ENCODE assay signal across 8 cellular contexts in the genomic region with DNA sequence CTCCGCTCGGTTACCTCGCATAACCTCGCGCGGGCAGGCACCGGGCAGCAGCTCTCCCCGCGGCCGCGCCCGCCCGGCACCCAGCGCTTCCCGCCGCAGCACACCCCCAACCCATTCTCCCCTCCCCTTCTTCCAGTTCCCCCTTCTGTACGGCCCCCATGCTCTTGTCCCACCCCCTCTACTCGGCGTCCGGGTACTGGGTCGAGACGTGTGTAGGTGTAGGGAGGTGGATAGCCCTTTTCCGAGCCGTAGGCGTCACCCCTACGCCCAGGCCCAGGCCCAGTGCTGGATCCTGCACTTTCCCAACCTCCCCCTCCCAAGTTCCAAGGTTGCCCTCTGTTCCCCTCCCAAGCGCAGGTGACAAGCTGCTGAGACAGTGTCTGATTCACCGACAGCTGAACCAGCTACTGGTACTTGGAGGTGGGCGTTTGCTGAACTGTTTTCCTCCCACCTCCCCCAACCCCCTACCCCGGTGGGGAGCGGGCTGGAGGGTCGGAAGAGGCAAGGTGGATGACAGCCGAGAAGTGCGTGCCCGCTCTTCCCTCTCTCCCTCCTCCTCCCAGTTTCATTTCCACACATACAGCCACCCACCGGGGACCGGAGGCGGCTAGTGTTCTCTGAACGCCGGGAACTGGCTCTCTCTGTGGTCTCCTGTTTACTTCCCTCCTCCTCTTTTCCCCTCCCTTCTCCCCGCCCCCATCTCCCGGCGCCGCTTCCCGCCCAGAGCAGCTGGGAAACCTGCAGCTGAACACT. TPM values are rescaled to one million over a fixed set of nuclear protein-coding genes. Genes with fewer than 3 reads are reported as not detected.
A peak's percentile ranks its signal among the peaks of the same experiment; 100 is the strongest.
DNase-seq lines count a peak whose midpoint lies in the region; ATAC-seq and TF ChIP-seq lines count a peak whose summit lies in the region.

No MANE protein-coding gene starts in this region.

- intact Hi-C loops in heart right ventricle (cut with DNase I), result loop anchor here (1.0 to 10.0 kb wide), 13 partner anchors 8 to 182 kb away; a partner anchor contains a TSS
- intact Hi-C loops in aorta (cut with DNase I), result loop anchor here (2.0 kb wide), 2 partner anchors 58 to 60 kb away; no protein-coding TSS in a partner anchor

- ATAC-seq in GM21619 (IDR thresholded peaks at IDR 0.05; ENCODE audit: unreplicated experiment), result peak; percentile 1
- peak; percentile 52 to 73 (median 66) for ATAC-seq in heart right ventricle
- ATAC-seq in aorta (ENCODE audit: low FRiP score), result peak; percentile 74

- H2BK12ac ChIP-seq in trophoblast cell (ENCODE audit: low read length), result no peak overlapping the region

- H3K4me3 ChIP-seq in LNCaP clone FGC (ENCODE audit: low read depth, low read length), result peak overlapping the region; percentile 59
- H3K4me3 ChIP-seq in heart right ventricle, result peak overlapping the region in 9 of 10 donors; percentile 45 to 71 (median 64)
- peak overlapping the region; percentile 65 for H3K4me3 ChIP-seq in trophoblast cell (ENCODE audit: low read depth, low read length)
- peak overlapping the region; percentile 21 to 38 for H3K4me3 ChIP-seq in aorta (ENCODE audit: low read length in 2 of 2)

- H3K27ac ChIP-seq in heart right ventricle (peak overlapping the region; percentile 95 to 100 (median 100)), trophoblast cell (ENCODE audit: low read depth, low read length) (peak overlapping the region; percentile 43), aorta (ENCODE audit: low read depth in 1 of 2, low read length in 2 of 2) (peak overlapping the region; percentile 80 to 99)

- H3K9me3 ChIP-seq in heart right ventricle (no peaks in the 10 kb centered on the region), trophoblast cell (ENCODE audit: insufficient read depth, low read depth, low read length) (peaks cover 3% of the 10 kb centered on the region), aorta (ENCODE audit: control insufficient read depth, low read length) (no peaks in the 10 kb centered on the region)

- H3K36me3 ChIP-seq in heart right ventricle, result no peaks in the 10 kb centered on the region
- H3K36me3 ChIP-seq in trophoblast cell (ENCODE audit: control insufficient read depth in 1 of 2, insufficient read depth in 2 of 2, low read length in 2 of 2), result no peaks in the 10 kb centered on the region
- H3K36me3 ChIP-seq in aorta (ENCODE audit: control insufficient read depth in 1 of 2, insufficient read depth in 2 of 2, low read length in 1 of 2), result no peaks in the 10 kb centered on the region

- H4K8ac ChIP-seq in trophoblast cell (ENCODE audit: low read depth, low read length), result peak overlapping the region; percentile 17

- H4K91ac ChIP-seq in trophoblast cell (ENCODE audit: low read depth, low read length), result peak overlapping the region; percentile 20

- peak overlapping the region; percentile 100 for H3K4me2 ChIP-seq in trophoblast cell (ENCODE audit: low read length)

- no peak overlapping the region for H2AK5ac ChIP-seq in trophoblast cell (ENCODE audit: low read length)

- no peak overlapping the region for H3K18ac ChIP-seq in trophoblast cell (ENCODE audit: low read length)

- H2BK5ac ChIP-seq in trophoblast cell (ENCODE audit: low read depth, low read length, poor library complexity), result no peak overlapping the region

- H2AFZ ChIP-seq in trophoblast cell (ENCODE audit: insufficient read depth, low read length, poor library complexity), result peak overlapping the region; percentile 50

- H2BK120ac ChIP-seq in trophoblast cell (ENCODE audit: insufficient read depth, low read length, poor library complexity), result no peak overlapping the region

- TF ChIP-seq CTCF in LNCaP clone FGC (IDR thresholded peaks at IDR 0.05; ENCODE audit: control insufficient read depth, extremely low read depth, insufficient read depth) (no peak), heart right ventricle (IDR thresholded peaks at IDR 0.05) (no peak)

- H3K79me1 ChIP-seq in trophoblast cell (ENCODE audit: low read length), result peaks cover 10% of the 10 kb centered on the region

- H3K79me2 ChIP-seq in trophoblast cell (ENCODE audit: control insufficient read depth, insufficient read depth, low read length, poor library complexity), result no peaks in the 10 kb centered on the region

- no peak overlapping the region for H3K4ac ChIP-seq in trophoblast cell (ENCODE audit: low read depth, low read length)

- H3K9ac ChIP-seq in trophoblast cell (ENCODE audit: low read length), result peak overlapping the region; percentile 57

- H4K12ac ChIP-seq in trophoblast cell (ENCODE audit: low read depth, low read length), result peak overlapping the region; percentile 49

- no peak overlapping the region for H3K14ac ChIP-seq in trophoblast cell (ENCODE audit: low read length)

- no peak overlapping the region for H3K23ac ChIP-seq in trophoblast cell (ENCODE audit: low read length)

- peaks cover 18 to 66% (median 52%) of the 10 kb centered on the region in 9 donors for H3K4me1 ChIP-seq in heart right ventricle
- H3K4me1 ChIP-seq in trophoblast cell (ENCODE audit: control insufficient read depth in 1 of 2, insufficient read depth in 2 of 2, low read length in 2 of 2), result peaks cover 6 to 17% of the 10 kb centered on the region in 2 experiments
- H3K4me1 ChIP-seq in aorta (ENCODE audit: control insufficient read depth in 1 of 2, insufficient read depth in 2 of 2, low read length in 2 of 2), result no peaks in the 10 kb centered on the region

- no peaks in the 10 kb centered on the region for H3K27me3 ChIP-seq in heart right ventricle
- H3K27me3 ChIP-seq in trophoblast cell (ENCODE audit: insufficient read depth, low read length), result peaks cover 3% of the 10 kb centered on the region
- H3K27me3 ChIP-seq in aorta (ENCODE audit: control insufficient read depth in 1 of 2, insufficient read depth in 2 of 2, low read length in 1 of 2), result no peaks in the 10 kb centered on the region

- 1% methylated on average over 34 to 45 of the region's 45 CpGs for whole genome bisulfite sequencing in heart right ventricle, 2 donors
- WGBS in trophoblast cell (ENCODE audit: extremely low coverage, insufficient coverage, insufficient read length), result no CpG with 5 or more reads among the region's 45 CpGs
- 0% methylated on average over 41 to 45 of the region's 45 CpGs for WGBS in aorta, 2 donors

- DNase-seq in DMS79 (lab: John Stamatoyannopoulos, UW), result peak; percentile 47
- DNase-seq in LNCaP clone FGC (ENCODE audit: low read depth), result no peak
- DNase-seq in SHP77 treated with DMSO at 0.1 percent for 48 hours (lab: John Stamatoyannopoulos, UW), result peak; percentile 36
- DNase-seq in amniotic epithelial cell (ENCODE audit: low read depth), result peak; percentile 98
- peak; percentile 94 to 97 for DNase-seq in heart right ventricle
- peak; percentile 80 to 82 for DNase-seq in trophoblast cell
- peak; percentile 96 to 97 for DNase-seq in aorta

RNA-seq across cellular contexts. Expression of a gene that starts 6.0 kb away (rescaled TPM):
- total RNA-seq in heart right ventricle (10 to 100 TPM; 27.3 to 67.4 (median 41.1) TPM), aorta (100 to 1,000 TPM in 1 of 2 donors, 10 to 100 TPM in 1; 38.4 to 122 TPM)
- polyA plus RNA-seq in heart right ventricle (10 to 100 TPM; 27.7 to 31.9 TPM), aorta (10 to 100 TPM; 31.4 to 53.3 TPM)
- 0.15 TPM in 2 replicates for polyA plus RNA-seq in trophoblast cell (2013)

Comparison
In these comparisons a context has a peak if more than half of its experiments do, and no peak if none do; other contexts are left out.
1. ATAC-seq: peak in every context shown above with its lines; median percentile 74 in aorta; 66 in heart right ventricle; 1 in GM21619.
2. H3K27ac ChIP-seq: peak in every context shown above with its lines; median percentile 100 in heart right ventricle; 90 in aorta; 43 in trophoblast cell.